ENCODE assay signal across 8 cellular contexts in the genomic region with DNA sequence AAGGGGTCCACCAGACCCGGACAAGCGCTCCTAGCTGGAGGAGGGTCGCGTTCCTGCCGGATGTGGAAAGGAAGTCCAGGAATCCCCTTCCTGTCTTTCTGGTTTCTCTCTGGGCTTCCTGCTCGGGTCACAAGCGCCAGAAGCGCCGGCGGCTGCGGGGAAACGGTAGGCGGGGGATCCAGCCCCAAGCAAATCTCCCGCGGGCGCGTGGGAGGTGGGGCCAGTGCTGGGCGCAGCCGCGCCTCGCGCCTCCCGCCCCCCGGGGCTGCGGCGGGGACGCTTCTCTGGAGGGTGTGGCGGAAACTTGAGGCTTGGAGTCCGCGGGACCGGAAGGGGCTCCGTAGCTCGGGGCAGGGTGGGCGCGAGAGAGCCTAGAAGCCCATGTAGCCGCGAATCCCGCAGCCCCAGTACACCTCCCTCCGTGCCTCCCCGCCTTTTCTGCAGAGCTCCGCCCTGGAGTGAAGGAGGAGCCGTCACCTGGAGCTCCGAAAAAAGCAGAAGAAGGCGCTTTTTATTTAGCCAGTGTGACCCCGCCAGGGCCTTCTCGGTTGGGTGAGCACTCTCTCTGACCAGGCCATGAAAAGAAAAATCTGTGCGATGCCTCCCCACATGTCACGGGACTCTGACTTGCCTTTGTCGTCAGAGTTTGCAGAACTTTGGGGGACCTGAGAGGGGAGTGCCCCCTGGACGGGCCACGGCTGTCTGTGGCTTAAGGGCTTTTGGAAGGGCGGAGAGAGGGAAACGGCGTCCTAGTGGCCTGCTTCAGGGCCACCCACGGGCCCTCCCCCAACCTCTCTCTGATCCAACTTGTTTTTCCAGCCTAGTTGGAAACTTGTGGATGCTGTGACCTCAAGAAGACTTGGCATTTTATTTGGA. TPM values are rescaled to one million over a fixed set of nuclear protein-coding genes. Genes with fewer than 3 reads are reported as not detected.
DNase-seq lines count a peak whose midpoint lies in the region; ATAC-seq and TF ChIP-seq lines count a peak whose summit lies in the region.

No MANE protein-coding gene starts in this region.

- peaks cover 52 to 58% of the 10 kb centered on the region in 2 donors for H3K36me3 Mint-ChIP-seq in activated naive CD4-positive, alpha-beta T cell treated with anti-CD3 and anti-CD28 coated beads, Interleukin-2, amount 50 U/mL, for 72 hours

- H3K36me3 ChIP-seq in H7 (replicated peaks; ENCODE audit: control insufficient read depth, insufficient read depth, low read length) = no peaks in the 10 kb centered on the region
- no peaks in the 10 kb centered on the region for H3K36me3 ChIP-seq in SK-N-SH (replicated peaks in 1 of 2; ENCODE audit: control insufficient read depth in 1 of 2, insufficient read depth in 2 of 2, low read length in 1 of 2)
- no peaks in the 10 kb centered on the region for H3K36me3 ChIP-seq in parathyroid adenoma (ENCODE audit: control insufficient read depth, insufficient read depth, low read length)
- H3K36me3 ChIP-seq in tibial nerve = no peaks in the 10 kb centered on the region

- WGBS in SK-N-SH (ENCODE audit: low lambda C conversion rate) = 3% methylated on average over 15 of the region's 55 CpGs
- 0 to 1% methylated on average over 26 to 35 of the region's 55 CpGs for WGBS in tibial nerve, 2 donors

- H3K4me2 ChIP-seq in SK-N-SH = peak overlapping the region; percentile 96
- H3K4me2 ChIP-seq in parathyroid adenoma (ENCODE audit: low read length) = peak overlapping the region; percentile 84

- H3K27ac Mint-ChIP-seq in activated naive CD4-positive, alpha-beta T cell treated with anti-CD3 and anti-CD28 coated beads, Interleukin-2, amount 50 U/mL, for 72 hours = peak overlapping the region; percentile 97 to 98

- H3K9me3 Mint-ChIP-seq in activated naive CD4-positive, alpha-beta T cell treated with anti-CD3 and anti-CD28 coated beads, Interleukin-2, amount 50 U/mL, for 72 hours = peaks cover 0 to 6% of the 10 kb centered on the region in 2 donors

- TF ChIP-seq CTCF in SK-N-SH (IDR thresholded peaks at IDR 0.05) (no peak), parathyroid adenoma (IDR thresholded peaks at IDR 0.05) (no peak), tibial nerve (IDR thresholded peaks at IDR 0.05) (peak in 1 of 5 experiments; percentile 16)

- no peaks in the 10 kb centered on the region for H4K20me1 ChIP-seq in SK-N-SH (ENCODE audit: insufficient read depth)

- POLR2A ChIA-PET in SK-N-SH (lab: Yijun Ruan, JAX) = interaction anchor here (1.0 kb wide), 1 partner anchor 40 kb away, joined by 3 read pairs; no protein-coding TSS in a partner anchor

- TF ChIP-seq EP300 in SK-N-SH (IDR thresholded peaks at IDR 0.05; ENCODE audit: borderline replicate concordance in 1 of 2, low read depth in 1 of 2, low read length in 1 of 2) (no peak), tibial nerve (IDR thresholded peaks at IDR 0.05) (peak in 1 of 2 donors; percentile 76)

- peaks cover 11% of the 10 kb centered on the region for H3K79me2 ChIP-seq in SK-N-SH (ENCODE audit: insufficient read depth)
- H3K79me2 ChIP-seq in parathyroid adenoma = no peaks in the 10 kb centered on the region

- H3K27ac ChIP-seq in SK-N-SH (ENCODE audit: low read depth in 2 of 2, low read length in 1 of 2) = peak overlapping the region; percentile 46 to 68
- H3K27ac ChIP-seq in parathyroid adenoma = peak overlapping the region; percentile 79
- H3K27ac ChIP-seq in tibial nerve = peak overlapping the region; percentile 83 to 95 (median 90)

- no peak for TF ChIP-seq RAD21 in SK-N-SH (IDR thresholded peaks at IDR 0.05; ENCODE audit: low read length)

- no peaks in the 10 kb centered on the region for H3K9me3 ChIP-seq in SK-N-SH
- H3K9me3 ChIP-seq in parathyroid adenoma (ENCODE audit: control insufficient read depth, low read length) = no peaks in the 10 kb centered on the region
- H3K9me3 ChIP-seq in tibial nerve = no peaks in the 10 kb centered on the region

- CTCF ChIA-PET in SK-N-SH (lab: Yijun Ruan, JAX) = interaction anchor here (0.6 to 3.0 kb wide), 6 partner anchors 13 to 269 kb away, joined by 3 to 17 read pairs (median 4); no protein-coding TSS in a partner anchor

- H3K9ac ChIP-seq in SK-N-SH = peak overlapping the region; percentile 80
- H3K9ac ChIP-seq in parathyroid adenoma = peak overlapping the region; percentile 56

- H3K9me2 ChIP-seq in SK-N-SH = no peaks in the 10 kb centered on the region

- H3K4me1 ChIP-seq in SK-N-SH (ENCODE audit: control insufficient read depth in 1 of 2, insufficient read depth in 2 of 2, low read depth in 1 of 2, low read length in 1 of 2) (peaks cover 0 to 9% of the 10 kb centered on the region in 2 experiments; a peak in 2 of 4 replicates), parathyroid adenoma (no peaks in the 10 kb centered on the region), tibial nerve (peaks cover 0 to 34% (median 23%) of the 10 kb centered on the region in 4 donors)

- peak; percentile 45 to 69 for TF ChIP-seq POLR2A in tibial nerve (IDR thresholded peaks at IDR 0.05)

- H3K4me3 ChIP-seq in H7 (ENCODE audit: insufficient read depth, low read depth, low read length) (peak overlapping the region; percentile 69), SK-N-SH (ENCODE audit: low read depth in 2 of 2, low read length in 1 of 2) (peak overlapping the region; percentile 81 to 88), parathyroid adenoma (ENCODE audit: low read depth, low read length) (peak overlapping the region; percentile 78), tibial nerve (peak overlapping the region; percentile 51 to 87 (median 58))

- intact Hi-C loops in Right ventricle myocardium superior (cut with DNase I) = no loop called here

- H3K27me3 ChIP-seq in H7 (ENCODE audit: control insufficient read depth, insufficient read depth, low read length) (no peaks in the 10 kb centered on the region), SK-N-SH (ENCODE audit: insufficient read depth) (no peaks in the 10 kb centered on the region), parathyroid adenoma (ENCODE audit: control insufficient read depth, insufficient read depth, low read length) (no peaks in the 10 kb centered on the region), tibial nerve (no peaks in the 10 kb centered on the region)

- peaks cover 8% of the 10 kb centered on the region for H3F3A ChIP-seq in SK-N-SH (replicated peaks; ENCODE audit: insufficient read depth)

- H2AFZ ChIP-seq in SK-N-SH (ENCODE audit: low read depth) = peak overlapping the region; percentile 97
- peak overlapping the region; percentile 96 for H2AFZ ChIP-seq in parathyroid adenoma

- DNase-seq in GF-D8 (lab: John Stamatoyannopoulos, UW) (peak; percentile 73), H7 (peak; percentile 88), LoVo (ENCODE audit: low spot score) (peak; percentile 74), SK-N-SH (peak; percentile 86), Right ventricle myocardium superior (peak; percentile 89), tibial nerve (ENCODE audit: low spot score in 2 of 2) (peak; percentile 65 to 68)
- peak; percentile 91 to 93 for DNase-seq in activated naive CD4-positive, alpha-beta T cell treated with anti-CD3 and anti-CD28 coated beads, Interleukin-2, amount 50 U/mL, for 72 hours (ENCODE audit: low spot score in 2 of 2)

- ATAC-seq in activated naive CD4-positive, alpha-beta T cell treated with anti-CD3 and anti-CD28 coated beads, Interleukin-2, amount 50 U/mL, for 72 hours = peak; percentile 55 to 75
- peak; percentile 95 for ATAC-seq in Right ventricle myocardium superior (ENCODE audit: poor library complexity)

TF ChIP-seq in SK-N-SH, 30 proteins besides CTCF, POLR2A, EP300 and RAD21 (continues in another document):
- TF ChIP-seq NFIC (IDR thresholded peaks at IDR 0.05; ENCODE audit: borderline replicate concordance) (no peak), FOXM1 (IDR thresholded peaks at IDR 0.05; ENCODE audit: low read depth) (no peak), ELF1 (IDR thresholded peaks at IDR 0.05) (no peak), CHD2 (IDR thresholded peaks at IDR 0.05; ENCODE audit: low read length, partially characterized antibody) (no peak), TEAD4 (IDR thresholded peaks at IDR 0.05; ENCODE audit: borderline replicate concordance, insufficient read depth) (no peak), SMC3 (IDR thresholded peaks at IDR 0.05; ENCODE audit: low read depth, low read length) (no peak), EZH2phosphoT487 (IDR thresholded peaks at IDR 0.05; ENCODE audit: borderline replicate concordance, low read depth) (no peak), RCOR1 (IDR thresholded peaks at IDR 0.05; ENCODE audit: low read length) (no peak)
- TF ChIP-seq, protein P1, sequence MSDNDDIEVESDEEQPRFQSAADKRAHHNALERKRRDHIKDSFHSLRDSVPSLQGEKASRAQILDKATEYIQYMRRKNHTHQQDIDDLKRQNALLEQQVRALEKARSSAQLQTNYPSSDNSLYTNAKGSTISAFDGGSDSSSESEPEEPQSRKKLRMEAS (IDR thresholded peaks at IDR 0.05; ENCODE audit: low read depth) = peak; percentile 46

RNA-seq across cellular contexts. Expression of a gene that starts 21.4 kb away (rescaled TPM):
- 1.8 and 4.7 TPM in 2 replicates for total RNA-seq in H7 (2014; rRNA removed; shearing (Covaris generic))
- 0.81 and 1.5 TPM in 2 replicates for polyA plus RNA-seq in SK-N-SH (2012; rRNA removed)
- polyA plus RNA-seq in SK-N-SH (2012; cell fraction: cytosol; rRNA removed) = 0.55 and 0.68 TPM in 2 replicates
- polyA plus RNA-seq in SK-N-SH (2012; cell fraction: nucleus; rRNA removed) = 4.2 and 7.1 TPM in 2 replicates
- total RNA-seq in activated naive CD4-positive, alpha-beta T cell treated with anti-CD3 and anti-CD28 coated beads, Interleukin-2, amount 50 U/mL, for 72 hours = 100 to 1,000 TPM; 182 to 270 TPM
- total RNA-seq in Right ventricle myocardium superior = 4.5 TPM
- total RNA-seq in tibial nerve = 10 to 100 TPM in 3 of 4 donors, 1 to 10 TPM in 1; 9.6 to 19.0 (median 13.2) TPM

RNA-seq across cellular contexts. Expression of a gene that starts 40.3 kb away (rescaled TPM):
- total RNA-seq in H7 (2014; rRNA removed; shearing (Covaris generic)) = not detected in 2 replicates
- polyA plus RNA-seq in SK-N-SH (2012; rRNA removed) = not detected in 2 replicates
- polyA plus RNA-seq in SK-N-SH (2012; cell fraction: cytosol; rRNA removed) = not detected in 2 replicates
- not detected in 2 replicates for polyA plus RNA-seq in SK-N-SH (2012; cell fraction: nucleus; rRNA removed)
- under 1 TPM in 1 of 2 donors, not detected in 1; 0.46 TPM for total RNA-seq in activated naive CD4-positive, alpha-beta T cell treated with anti-CD3 and anti-CD28 coated beads, Interleukin-2, amount 50 U/mL, for 72 hours
- total RNA-seq in Right ventricle myocardium superior (not detected), tibial nerve (under 1 TPM in 2 of 4 donors, not detected in 2; 0.59 to 0.84 TPM)

Comparison
In these comparisons a context has a peak if more than half of its experiments do, and no peak if none do; other contexts are left out.
1. Peak in every context shown above with its lines: DNase-seq, ATAC-seq, H3K4me3 ChIP-seq and H3K27ac ChIP-seq.
2. RNA of a gene that starts 21.4 kb away (total RNA-seq): 182 to 270 TPM in activated naive CD4-positive, alpha-beta T cell treated with anti-CD3 and anti-CD28 coated beads, Interleukin-2, amount 50 U/mL, for 72 hours; 9.6 to 19.0 TPM in tibial nerve, 4.5 TPM in Right ventricle myocardium superior (single experiment) and 1.8 to 4.7 TPM in H7; every median in the first group is over 4 times any median in the second.